In genomic region chr13:110640591-110641029, GRCh38 we compare ENCODE assay signal across 13 cellular contexts. TPM values are rescaled to one million over a fixed set of nuclear protein-coding genes. Genes with fewer than 3 reads are reported as not detected.
A peak's percentile ranks its signal among the peaks of the same experiment; 100 is the strongest.
DNase-seq lines count a peak whose midpoint lies in the region; ATAC-seq and TF ChIP-seq lines count a peak whose summit lies in the region.
"Had no signal": no experiment of that assay in that cellular context is flagged by ENCODE, and none has a peak within 500 bp of the region (broad histone marks: within the 10 kb centered on the region; RNA-seq: fewer than 3 reads in every experiment).

No MANE protein-coding gene starts in this region.

- H3K9me3 ChIP-seq in gastroesophageal sphincter (no peaks in the 10 kb centered on the region), ovary (no peaks in the 10 kb centered on the region)

- H3K27me3 ChIP-seq in gastroesophageal sphincter = no peaks in the 10 kb centered on the region
- no peaks in the 10 kb centered on the region for H3K27me3 ChIP-seq in ovary

- CTCF ChIA-PET in activated CD4-positive, alpha-beta memory T cell treated with anti-CD3 and anti-CD28 coated beads for 36 hours (lab: Charles Lee) = interaction anchor here (1.1 kb wide), 1 partner anchor 178 kb away, joined by 3 read pairs; no protein-coding TSS in a partner anchor

- no CpG with 5 or more reads among the region's 13 CpGs for WGBS in gastroesophageal sphincter (ENCODE audit: low coverage in 1 of 2), 2 donors
- 27 to 33% (median 32%) methylated on average over 13 of the region's 13 CpGs for WGBS in ovary, 3 donors

- H3K27ac ChIP-seq in gastroesophageal sphincter = peak overlapping the region in 3 of 4 donors; percentile 60 to 63 (median 61)
- H3K27ac ChIP-seq in ovary = peak overlapping the region in 1 of 2 donors; percentile 40
- H3K27ac ChIP-seq: C4-2B, KMS-11, parathyroid adenoma had no signal

- peak overlapping the region; percentile 51 for H3K27ac Mint-ChIP-seq in activated CD4-positive, alpha-beta memory T cell treated with anti-CD3 and anti-CD28 coated beads for 36 hours
- H3K27ac Mint-ChIP-seq: T-helper 2 cell treated with Interferon-gamma antibody and Interleukin-4, amounts not matched to agents 5 μg/mL and 100 μg/mL, for 36 hours had no signal

- peaks cover 0 to 32% (median 15%) of the 10 kb centered on the region in 3 donors for H3K4me1 ChIP-seq in gastroesophageal sphincter
- peaks cover 3% of the 10 kb centered on the region for H3K4me1 ChIP-seq in ovary (ENCODE audit: insufficient read depth)

- POLR2A ChIA-PET in activated CD4-positive, alpha-beta memory T cell treated with anti-CD3 and anti-CD28 coated beads for 36 hours (lab: Charles Lee) = no interaction called here

- no peak for TF ChIP-seq EP300 in gastroesophageal sphincter (IDR thresholded peaks at IDR 0.05)
- no peak for TF ChIP-seq EP300 in ovary (IDR thresholded peaks at IDR 0.05)

- peaks cover 38% of the 10 kb centered on the region for H3K36me3 Mint-ChIP-seq in activated CD4-positive, alpha-beta memory T cell treated with anti-CD3 and anti-CD28 coated beads for 36 hours

- TF ChIP-seq CTCF in gastroesophageal sphincter (IDR thresholded peaks at IDR 0.05) (no peak), ovary (IDR thresholded peaks at IDR 0.05) (no peak)

- ATAC-seq in gastroesophageal sphincter (peak; percentile 35), HG02678 (IDR thresholded peaks at IDR 0.05; ENCODE audit: unreplicated experiment) (no peak), GM18873 (IDR thresholded peaks at IDR 0.05; ENCODE audit: low FRiP score, unreplicated experiment) (no peak)

- H3K4me3 ChIP-seq in gastroesophageal sphincter = no peak overlapping the region
- H3K4me3 ChIP-seq in ovary = no peak overlapping the region

- H3K9me3 Mint-ChIP-seq in activated CD4-positive, alpha-beta memory T cell treated with anti-CD3 and anti-CD28 coated beads for 36 hours = no peaks in the 10 kb centered on the region
- H3K9me3 Mint-ChIP-seq: T-helper 2 cell treated with Interferon-gamma antibody and Interleukin-4, amounts not matched to agents 5 μg/mL and 100 μg/mL, for 36 hours had no signal

- DNase-seq in ELR (ENCODE audit: low read depth) (peak; percentile 12), ovary (peak; percentile 55 to 75 (median 69)), medulla oblongata (ENCODE audit: extremely low spot score) (no peak), GF-D8 (lab: John Stamatoyannopoulos, UW) (no peak)
- DNase-seq in activated CD4-positive, alpha-beta memory T cell treated with anti-CD3 and anti-CD28 coated beads for 36 hours = no peak
- DNase-seq: effector CD4-positive, alpha-beta T cell had no signal

- no peak for TF ChIP-seq POLR2A in gastroesophageal sphincter (IDR thresholded peaks at IDR 0.05)
- no peak for TF ChIP-seq POLR2A in ovary (IDR thresholded peaks at IDR 0.05)

- intact Hi-C loops in activated CD4-positive, alpha-beta memory T cell treated with anti-CD3 and anti-CD28 coated beads for 36 hours (cut with micrococcal nuclease) = no loop called here
- intact Hi-C loops in ovary (cut with DNase I) = loop anchor here in 2 of 4 donors (10.0 kb wide), 2 partner anchors 64 to 274 kb away; partner anchors contain the start of genes ANKRD10 (in 1 of the 2) and CARS2 (in 1 of the 2)

- no peaks in the 10 kb centered on the region for H3K27me3 Mint-ChIP-seq in activated CD4-positive, alpha-beta memory T cell treated with anti-CD3 and anti-CD28 coated beads for 36 hours

- H3K36me3 ChIP-seq in gastroesophageal sphincter (peaks cover 0 to 94% of the 10 kb centered on the region in 2 donors), ovary (no peaks in the 10 kb centered on the region)

- no peak overlapping the region for H3K4me3 Mint-ChIP-seq in activated CD4-positive, alpha-beta memory T cell treated with anti-CD3 and anti-CD28 coated beads for 36 hours
- H3K4me3 Mint-ChIP-seq: T-helper 2 cell treated with Interferon-gamma antibody and Interleukin-4, amounts not matched to agents 5 μg/mL and 100 μg/mL, for 36 hours had no signal

- no peaks in the 10 kb centered on the region for H3K4me1 Mint-ChIP-seq in activated CD4-positive, alpha-beta memory T cell treated with anti-CD3 and anti-CD28 coated beads for 36 hours (ENCODE audit: low read depth)

RNA-seq across cellular contexts. Expression of gene NAXD, which starts 25.3 kb away (rescaled TPM):
- 10 to 100 TPM; 22.6 to 22.9 TPM for total RNA-seq in activated CD4-positive, alpha-beta memory T cell treated with anti-CD3 and anti-CD28 coated beads for 36 hours
- total RNA-seq in gastroesophageal sphincter (10 to 100 TPM; 29.5 to 45.3 (median 36.0) TPM), ovary (10 to 100 TPM; 38.1 to 67.1 (median 56.9) TPM)
- polyA plus RNA-seq in ovary = 10 to 100 TPM; 28.4 to 48.5 TPM

Comparison
In these comparisons a context has a peak if more than half of its experiments do, and no peak if none do; other contexts are left out.
1. DNase-seq: peak in ELR (single experiment) and ovary (5 of 5); none in activated CD4-positive, alpha-beta memory T cell treated with anti-CD3 and anti-CD28 coated beads for 36 hours (single experiment), medulla oblongata (single experiment) and GF-D8 (single experiment).